25 cellular contexts compared by ENCODE assay signal in the genomic region with DNA sequence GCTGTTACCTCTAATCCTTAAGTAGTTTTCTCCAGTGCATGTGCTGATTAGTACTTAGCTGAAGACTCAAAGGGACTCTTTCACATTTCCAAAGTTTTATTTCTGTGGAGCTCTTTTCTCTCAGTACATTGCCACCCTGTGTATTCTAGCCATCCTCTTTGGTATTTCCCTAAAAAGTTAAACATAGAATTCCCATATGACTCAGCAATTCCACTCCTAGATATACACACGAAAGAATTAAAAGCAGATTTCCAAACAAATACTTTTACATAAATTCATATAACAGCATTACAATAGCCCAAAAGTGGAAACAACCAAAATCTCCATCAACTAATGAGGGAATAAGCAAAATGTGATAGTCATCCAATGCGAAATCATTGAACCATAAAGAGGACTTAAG. TPM values are rescaled to one million over a fixed set of nuclear protein-coding genes. Genes with fewer than 3 reads are reported as not detected.
A peak's percentile ranks its signal among the peaks of the same experiment; 100 is the strongest.
DNase-seq lines count a peak whose midpoint lies in the region; FAIRE-seq and TF ChIP-seq lines count a peak whose summit lies in the region.
"Had no signal": no experiment of that assay in that cellular context is flagged by ENCODE, and none has a peak within 500 bp of the region (broad histone marks: within the 10 kb centered on the region; RNA-seq: fewer than 3 reads in every experiment).

No MANE protein-coding gene starts in this region.

- no peak for TF ChIP-seq CTCF in D721Med (IDR thresholded peaks at IDR 0.05; ENCODE audit: insufficient read depth, missing control alignments)
- TF ChIP-seq CTCF in fibroblast of pulmonary artery (IDR thresholded peaks at IDR 0.05; ENCODE audit: low read length, missing control alignments): no peak
- TF ChIP-seq CTCF in hepatocyte (IDR thresholded peaks at IDR 0.05; ENCODE audit: poor library complexity): no peak

- H3K9me2 ChIP-seq in hepatocyte (replicated peaks; ENCODE audit: insufficient read depth): no peaks in the 10 kb centered on the region

- DNase-seq in D721Med (ENCODE audit: insufficient read length, low spot score) (no peak), HCEC 1CT (peak; percentile 22), dedifferentiated amniotic fluid mesenchymal stem cell (ENCODE audit: extremely low spot score) (peak; percentile 70), fibroblast of pulmonary artery (ENCODE audit: low read depth) (peak; percentile 52), hepatocyte (ENCODE audit: low spot score) (no peak), putamen (ENCODE audit: low spot score) (no peak), NCI-H2029 (lab: John Stamatoyannopoulos, UW) (no peak), GM19238 (ENCODE audit: insufficient read length, low spot score) (no peak)
- DNase-seq: ACHN; Calu3; CD8-positive, alpha-beta T cell; MG63; NCI-H1417; NCI-H187; NCI-H2171; NCI-H446; NK-92 treated with Interleukin-12 subunit alpha and Interleukin-12 subunit beta, amount 100 ng/mL, for 24 hours; SHP77 treated with DMSO at 0.1 percent for 48 hours; SW 1271 had no signal

- WGBS in hepatocyte (ENCODE audit: low lambda C conversion rate, missing lambda C conversion rate): 86% methylated on average over 2 of the region's 2 CpGs

- H3K36me3 ChIP-seq in hepatocyte (replicated peaks; ENCODE audit: insufficient read depth, low read depth): no peaks in the 10 kb centered on the region
- H3K36me3 ChIP-seq: BLaER1 treated with 17β-estradiol and CSF1 and Interleukin-3, amounts not matched to agents 10 nM and 100 nM; MG63 had no signal

- H3K4me3 ChIP-seq in fibroblast of pulmonary artery (replicated peaks; ENCODE audit: low read depth, low read length) (no peak overlapping the region), hepatocyte (no peak overlapping the region)
- H3K4me3 ChIP-seq: BLaER1 treated with 17β-estradiol and CSF1 and Interleukin-3, amounts not matched to agents 10 nM and 100 nM; K562; MG63; SK-N-MC had no signal

- no peaks in the 10 kb centered on the region for H3K4me1 ChIP-seq in hepatocyte (ENCODE audit: insufficient read depth)
- H3K4me1 ChIP-seq: BLaER1 treated with 17β-estradiol and CSF1 and Interleukin-3, amounts not matched to agents 10 nM and 100 nM had no signal

- no peaks in the 10 kb centered on the region for H4K20me1 ChIP-seq in hepatocyte (ENCODE audit: insufficient read depth, poor library complexity, severe bottlenecking)
- H4K20me1 ChIP-seq: BLaER1 treated with 17β-estradiol and CSF1 and Interleukin-3, amounts not matched to agents 10 nM and 100 nM had no signal

- H3K79me2 ChIP-seq in hepatocyte: no peaks in the 10 kb centered on the region

- no peak overlapping the region for H3K27ac ChIP-seq in hepatocyte
- H3K27ac ChIP-seq: BLaER1 treated with 17β-estradiol and CSF1 and Interleukin-3, amounts not matched to agents 10 nM and 100 nM; RWPE1; SK-N-MC had no signal

- peak; percentile 73 for FAIRE-seq in D721Med (lab: Jason Lieb, UNC)
- FAIRE-seq: G401.6, GM18507, K562 had no signal

- H3K4me2 ChIP-seq in hepatocyte: no peak overlapping the region
- H3K4me2 ChIP-seq: BLaER1 treated with 17β-estradiol and CSF1 and Interleukin-3, amounts not matched to agents 10 nM and 100 nM had no signal

- H3K27me3 ChIP-seq in hepatocyte: no peaks in the 10 kb centered on the region
- H3K27me3 ChIP-seq: BLaER1 treated with 17β-estradiol and CSF1 and Interleukin-3, amounts not matched to agents 10 nM and 100 nM; MG63 had no signal

- H2AFZ ChIP-seq in hepatocyte: no peak overlapping the region

- no peaks in the 10 kb centered on the region for H3K9me3 ChIP-seq in hepatocyte (ENCODE audit: low read depth)
- H3K9me3 ChIP-seq: BLaER1 treated with 17β-estradiol and CSF1 and Interleukin-3, amounts not matched to agents 10 nM and 100 nM; MG63 had no signal

RNA-seq across cellular contexts. Expression of gene NOVA1, which starts 8.9 kb away (rescaled TPM):
- 2.7 and 3.3 TPM in 2 replicates for total RNA-seq in hepatocyte
- 1.4 and 1.7 TPM in 2 replicates for polyA plus RNA-seq in hepatocyte
- total RNA-seq: Calu3; CD8-positive, alpha-beta T cell; K562 had no signal

Comparison
In these comparisons a context has a peak if more than half of its experiments do, and no peak if none do; other contexts are left out.
1. DNase-seq: peak in HCEC 1CT (single experiment), dedifferentiated amniotic fluid mesenchymal stem cell (single experiment) and fibroblast of pulmonary artery (single experiment); none in D721Med (single experiment), hepatocyte (single experiment), putamen (single experiment), NCI-H2029 (single experiment) and GM19238 (single experiment).